16 cellular contexts compared by ENCODE assay signal in genomic region chr3:156472150-156472549, GRCh38.
A peak's percentile ranks its signal among the peaks of the same experiment; 100 is the strongest.
DNase-seq lines count a peak whose midpoint lies in the region; ATAC-seq and TF ChIP-seq lines count a peak whose summit lies in the region.
"Had no signal": no experiment of that assay in that cellular context is flagged by ENCODE, and none has a peak within 500 bp of the region (broad histone marks: within the 10 kb centered on the region; RNA-seq: fewer than 3 reads in every experiment).

No MANE protein-coding gene starts in this region.

- H3K79me2 ChIP-seq in DOHH2 (ENCODE audit: control insufficient read depth, low read length) (no peaks in the 10 kb centered on the region), Loucy (ENCODE audit: insufficient read depth, low read length) (no peaks in the 10 kb centered on the region)

- H4K20me1 ChIP-seq in DOHH2 (ENCODE audit: control insufficient read depth, insufficient read depth, low read depth, low read length) (no peaks in the 10 kb centered on the region), Loucy (ENCODE audit: insufficient read depth, low read length, poor library complexity, severe bottlenecking) (no peaks in the 10 kb centered on the region)

- H3K9me3 ChIP-seq in DOHH2 (ENCODE audit: control insufficient read depth, insufficient read depth, low read length) (no peaks in the 10 kb centered on the region), Loucy (ENCODE audit: insufficient read depth, low read depth, low read length) (no peaks in the 10 kb centered on the region)
- H3K9me3 ChIP-seq: tibial artery had no signal

- ATAC-seq in WTC11, result no peak
- ATAC-seq: natural killer cell had no signal

- H3K36me3 ChIP-seq in DOHH2 (ENCODE audit: control insufficient read depth, low read length), result no peaks in the 10 kb centered on the region
- H3K36me3 ChIP-seq in Loucy (ENCODE audit: insufficient read depth, low read length), result no peaks in the 10 kb centered on the region

- DNase-seq in NCI-H1694 treated with DMSO at 0.1 percent for 48 hours (lab: John Stamatoyannopoulos, UW), result peak; percentile 50
- DNase-seq in NCI-H1694 (lab: John Stamatoyannopoulos, UW), result no peak
- no peak for DNase-seq in fibroblast of mammary gland (ENCODE audit: low read depth)
- no peak for DNase-seq in activated T-cell treated with anti-CD3 and anti-CD28 coated beads, Interleukin-2, amount 50 U/mL, for 1 hour
- DNase-seq in stimulated activated CD4-positive, alpha-beta T cell treated with anti-CD3 and anti-CD28 coated beads, Interleukin-15, amount 100 ng/mL, for 24 hours, result no peak
- no peak for DNase-seq in WTC11 (ENCODE audit: low spot score)
- DNase-seq: activated B cell treated with CpG ODN at 0.5 μM for 24 hours, MV-4-11, natural killer cell, NCI-H2107, small intestine, tibial artery had no signal

- H3K4me1 Mint-ChIP-seq in WTC11, result peaks cover 9% of the 10 kb centered on the region
- H3K4me1 Mint-ChIP-seq: activated B cell treated with CpG ODN at 0.5 μM for 24 hours; activated naive CD4-positive, alpha-beta T cell treated with anti-CD3 and anti-CD28 coated beads, Interleukin-2, amount 50 U/mL, for 24 hours; natural killer cell had no signal

- H3F3A ChIP-seq in DOHH2 (ENCODE audit: control insufficient read depth, insufficient read depth) (no peaks in the 10 kb centered on the region), Loucy (ENCODE audit: low read depth) (no peaks in the 10 kb centered on the region)

- no peak overlapping the region for H3K4me3 Mint-ChIP-seq in WTC11
- H3K4me3 Mint-ChIP-seq: activated B cell treated with CpG ODN at 0.5 μM for 24 hours; activated naive CD4-positive, alpha-beta T cell treated with anti-CD3 and anti-CD28 coated beads, Interleukin-2, amount 50 U/mL, for 24 hours; CD4-positive, alpha-beta memory T cell; natural killer cell had no signal

- no peaks in the 10 kb centered on the region for H3K9me2 ChIP-seq in DOHH2 (replicated peaks; ENCODE audit: control insufficient read depth, low read length)
- no peaks in the 10 kb centered on the region for H3K9me2 ChIP-seq in Loucy (replicated peaks; ENCODE audit: low read depth, low read length)

- H3K4me2 ChIP-seq in DOHH2 (ENCODE audit: low read length) (no peak overlapping the region), Loucy (ENCODE audit: low read depth, low read length, poor library complexity, severe bottlenecking) (no peak overlapping the region)

- H2AFZ ChIP-seq in Loucy (ENCODE audit: low read length), result no peak overlapping the region

- peak; percentile 9 for TF ChIP-seq CTCF in DOHH2 (IDR thresholded peaks at IDR 0.05; ENCODE audit: low read depth, low read length, poor library complexity, severe bottlenecking)
- TF ChIP-seq CTCF in Loucy (conservative IDR thresholded peaks at IDR 0.05; ENCODE audit: low read length), result 0 out of 2 replicates have a peak, but pooled peaks have one; percentile 21
- peak; percentile 4 for TF ChIP-seq CTCF in fibroblast of mammary gland (conservative IDR thresholded peaks at IDR 0.05; ENCODE audit: control insufficient read depth, insufficient read depth, low read depth, low read length)
- TF ChIP-seq CTCF in WTC11 (IDR thresholded peaks at IDR 0.05), result no peak

- H3K27ac ChIP-seq in DOHH2 (ENCODE audit: low read depth, low read length), result no peak overlapping the region
- H3K27ac ChIP-seq: tibial artery had no signal

- CTCF ChIA-PET in WTC11 (lab: Charles Lee), result interaction anchor here (0.5 to 3.6 kb wide), 5 partner anchors 16 to 511 kb away, joined by 3 to 57 read pairs (median 4); no protein-coding TSS in a partner anchor

- no peaks in the 10 kb centered on the region for H3K27me3 Mint-ChIP-seq in WTC11 (ENCODE audit: low read depth)

- H3K4me1 ChIP-seq in DOHH2 (ENCODE audit: control insufficient read depth, low read length) (no peaks in the 10 kb centered on the region), Loucy (ENCODE audit: insufficient read depth, low read length, poor library complexity, severe bottlenecking) (no peaks in the 10 kb centered on the region)

- peaks cover 9% of the 10 kb centered on the region for H3K27me3 ChIP-seq in DOHH2 (ENCODE audit: control insufficient read depth, low read length)
- no peaks in the 10 kb centered on the region for H3K27me3 ChIP-seq in Loucy (ENCODE audit: insufficient read depth, low read length, poor library complexity, severe bottlenecking)
- H3K27me3 ChIP-seq: tibial artery had no signal

- H3K36me3 Mint-ChIP-seq in WTC11, result no peaks in the 10 kb centered on the region
- H3K36me3 Mint-ChIP-seq: activated naive CD4-positive, alpha-beta T cell treated with anti-CD3 and anti-CD28 coated beads, Interleukin-2, amount 50 U/mL, for 24 hours; CD4-positive, alpha-beta memory T cell; natural killer cell had no signal

- H3K4me3 ChIP-seq in DOHH2 (ENCODE audit: low read length) (no peak overlapping the region), Loucy (ENCODE audit: low read length, poor library complexity, severe bottlenecking) (no peak overlapping the region), fibroblast of mammary gland (ENCODE audit: control insufficient read depth, low read depth, low read length) (no peak overlapping the region)
- H3K4me3 ChIP-seq: tibial artery had no signal

- POLR2A ChIA-PET in WTC11 (lab: Charles Lee), result no interaction called here

- H3K9me3 Mint-ChIP-seq in WTC11, result no peaks in the 10 kb centered on the region
- H3K9me3 Mint-ChIP-seq: activated B cell treated with CpG ODN at 0.5 μM for 24 hours; activated naive CD4-positive, alpha-beta T cell treated with anti-CD3 and anti-CD28 coated beads, Interleukin-2, amount 50 U/mL, for 24 hours; CD4-positive, alpha-beta memory T cell; natural killer cell had no signal

- no peak overlapping the region for H3K27ac Mint-ChIP-seq in WTC11
- H3K27ac Mint-ChIP-seq: activated B cell treated with CpG ODN at 0.5 μM for 24 hours; activated naive CD4-positive, alpha-beta T cell treated with anti-CD3 and anti-CD28 coated beads, Interleukin-2, amount 50 U/mL, for 24 hours; CD4-positive, alpha-beta memory T cell; natural killer cell had no signal

- no peak overlapping the region for H3K9ac ChIP-seq in Loucy (ENCODE audit: low read depth, low read length, poor library complexity, severe bottlenecking)

TF ChIP-seq in WTC11, 78 proteins besides CTCF, POLR2A, EP300 and RAD21:
- TF ChIP-seq ZNF281 (CRISPR knock-in tag; IDR thresholded peaks at IDR 0.05) (no peak), SOX15 (CRISPR knock-in tag; IDR thresholded peaks at IDR 0.05) (no peak), OVOL2 (CRISPR knock-in tag; IDR thresholded peaks at IDR 0.05; ENCODE audit: borderline replicate concordance) (no peak), ELF4 (CRISPR knock-in tag; IDR thresholded peaks at IDR 0.05; ENCODE audit: low read depth) (no peak), NR1H2 (CRISPR knock-in tag; IDR thresholded peaks at IDR 0.05) (no peak), HMGA2 (CRISPR knock-in tag; IDR thresholded peaks at IDR 0.05) (no peak), USF1 (CRISPR knock-in tag; IDR thresholded peaks at IDR 0.05) (no peak), E2F1 (CRISPR knock-in tag; IDR thresholded peaks at IDR 0.05) (no peak)
